In the genomic region with DNA sequence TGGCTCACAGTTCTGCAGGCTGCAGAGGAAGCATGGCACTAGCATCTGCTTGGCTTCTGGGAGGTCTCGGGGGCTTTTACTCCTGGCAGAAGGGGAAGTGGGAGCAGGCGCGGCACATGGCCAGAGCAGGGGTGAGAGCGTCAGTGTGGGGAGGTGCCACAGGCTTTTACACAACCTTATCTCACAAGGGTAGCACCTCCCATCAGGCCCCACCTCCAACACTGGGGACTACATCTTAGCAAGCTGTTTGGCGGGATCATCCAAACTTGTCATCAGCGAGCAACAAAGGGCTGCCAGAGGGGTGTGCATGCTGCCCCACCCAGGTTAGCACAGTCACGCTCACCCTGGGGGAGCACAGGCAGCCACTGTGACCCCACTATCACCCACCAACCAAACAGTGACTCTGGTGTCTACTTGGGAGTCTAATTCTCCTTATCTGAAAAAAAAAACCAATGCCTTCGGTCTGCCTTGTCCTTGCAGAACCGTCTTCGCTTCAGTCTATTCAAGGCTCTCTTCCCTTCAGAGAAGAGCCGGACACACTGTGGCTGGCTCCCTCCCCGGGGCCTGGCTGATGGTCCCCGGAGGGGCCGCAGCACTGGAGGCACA, we compare ENCODE assay signal across 10 cellular contexts. TPM values are rescaled to one million over a fixed set of nuclear protein-coding genes. Genes with fewer than 3 reads are reported as not detected.
DNase-seq lines count a peak whose midpoint lies in the region; ATAC-seq, FAIRE-seq and TF ChIP-seq lines count a peak whose summit lies in the region.
"Had no signal": no experiment of that assay in that cellular context is flagged by ENCODE, and none has a peak within 500 bp of the region (broad histone marks: within the 10 kb centered on the region; RNA-seq: fewer than 3 reads in every experiment).

No MANE protein-coding gene starts in this region.

- peaks cover 0 to 18% of the 10 kb centered on the region in 2 donors for H3K36me3 ChIP-seq in psoas muscle (ENCODE audit: insufficient read depth in 1 of 2, low read depth in 1 of 2)

- TF ChIP-seq POLR2A in GM12891 (IDR thresholded peaks at IDR 0.05; ENCODE audit: low read depth, low read length), result no peak

- no peak for TF ChIP-seq CTCF in psoas muscle (IDR thresholded peaks at IDR 0.05)

- FAIRE-seq in GM12891 (lab: Jason Lieb, UNC), result peak; percentile 90

- H3K27me3 ChIP-seq in psoas muscle (ENCODE audit: insufficient read depth in 3 of 3, low read length in 2 of 3), result no peaks in the 10 kb centered on the region

- no peaks in the 10 kb centered on the region for H3K9me3 ChIP-seq in psoas muscle

- H3K4me1 ChIP-seq in psoas muscle, result peaks cover 8% of the 10 kb centered on the region

- no peak overlapping the region for H3K4me3 ChIP-seq in psoas muscle

- WGBS in psoas muscle, 3 donors, result 23 to 42% (median 29%) methylated on average over 14 of the region's 14 CpGs

- DNase-seq in GM12891 (ENCODE audit: insufficient read length, low spot score), result peak; percentile 33
- peak; percentile 42 for DNase-seq in SIG-M5 (lab: John Stamatoyannopoulos, UW)
- peak; percentile 75 for DNase-seq in germinal center (ENCODE audit: low spot score)
- peak; percentile 34 to 57 for DNase-seq in psoas muscle
- DNase-seq in NCI-H748 (lab: John Stamatoyannopoulos, UW; ENCODE audit: unreplicated experiment), result no peak
- DNase-seq in NCI-H1930 (lab: John Stamatoyannopoulos, UW), result no peak
- DNase-seq in stimulated activated CD4-positive, alpha-beta T cell treated with anti-CD3 and anti-CD28 coated beads, Interleukin-12 subunit alpha, Interleukin-12 subunit beta, amount 100 ng/mL, for 4 hours, result no peak
- DNase-seq in NCI-H526 (lab: John Stamatoyannopoulos, UW), result no peak
- DNase-seq: activated CD4-positive, alpha-beta T cell treated with anti-CD3 and anti-CD28 coated beads, Interleukin-2, amount 50 U/mL, for 4 hours; NCI-H1092 treated with DMSO at 0.1 percent for 48 hours had no signal

- intact Hi-C loops in psoas muscle (cut with DNase I), result no loop called here

- no peak overlapping the region for H3K27ac ChIP-seq in psoas muscle

- ATAC-seq in psoas muscle, result peak in 3 of 4 donors; percentile 30 to 33 (median 31)

TF ChIP-seq in GM12891, 5 proteins besides CTCF, POLR2A, EP300 and RAD21:
- TF ChIP-seq PAX5 (IDR thresholded peaks at IDR 0.05; ENCODE audit: insufficient read depth, low read length, severe bottlenecking), result no peak
- TF ChIP-seq SPI1 (IDR thresholded peaks at IDR 0.05; ENCODE audit: low read depth, low read length), result peak; percentile 86
- TF ChIP-seq POLR2AphosphoS5 (IDR thresholded peaks at IDR 0.05; ENCODE audit: low read depth, low read length), result peak; percentile 36; the same call in 1 of the 2 replicates

RNA-seq across cellular contexts. Expression of a gene that starts 19.0 kb away (rescaled TPM):
- 0.44 TPM for polyA plus RNA-seq in GM12891 (2012; ENCODE audit: low read depth, missing spikeins)
- total RNA-seq in psoas muscle, result 10 to 100 TPM in 2 of 4 donors, 1 to 10 TPM in 2; 2.9 to 21.9 (median 10.3) TPM
- 1 to 10 TPM in 2 of 3 donors, under 1 TPM in 1; 0.72 to 4.6 (median 3.8) TPM for polyA plus RNA-seq in psoas muscle

Comparison
In these comparisons a context has a peak if more than half of its experiments do, and no peak if none do; other contexts are left out.
1. DNase-seq: peak in GM12891 (single experiment), SIG-M5 (single experiment), germinal center (single experiment) and psoas muscle (2 of 2); none in NCI-H748 (single experiment), NCI-H1930 (0 of 2), stimulated activated CD4-positive, alpha-beta T cell treated with anti-CD3 and anti-CD28 coated beads, Interleukin-12 subunit alpha, Interleukin-12 subunit beta, amount 100 ng/mL, for 4 hours (single experiment) and NCI-H526 (0 of 2).